In genomic region chr7:65006094-65006992, GRCh38 we compare ENCODE assay signal across 1 cellular context.
A peak's percentile ranks its signal among the peaks of the same experiment; 100 is the strongest.
TF ChIP-seq lines count a peak whose summit lies in the region.

Gene ERV3-1, minus strand, starts transcription at chr7:65006687. Its CDS starts 13,661 bp downstream, at chr7:64993026.

TF ChIP-seq in HCT116, 20 proteins besides CTCF, POLR2A, EP300 and RAD21 (continued from another document):
- TF ChIP-seq CBX3 (IDR thresholded peaks at IDR 0.05; ENCODE audit: low read depth) (peak; percentile 40; the same call in 1 of the 2 replicates), CEBPB (IDR thresholded peaks at IDR 0.05; ENCODE audit: low read depth) (no peak), SP1 (IDR thresholded peaks at IDR 0.05; ENCODE audit: low read depth) (peak; percentile 78), ZNF274 (IDR thresholded peaks at IDR 0.05; ENCODE audit: low read depth, low read length) (no peak)
